Comparison of ENCODE assay signal across 11 cellular contexts in genomic region chr1:101241485-101242225, GRCh38. TPM values are rescaled to one million over a fixed set of nuclear protein-coding genes. Genes with fewer than 3 reads are reported as not detected.
DNase-seq lines count a peak whose midpoint lies in the region; ATAC-seq, FAIRE-seq and TF ChIP-seq lines count a peak whose summit lies in the region.
"Had no signal": no experiment of that assay in that cellular context is flagged by ENCODE, and none has a peak within 500 bp of the region (broad histone marks: within the 10 kb centered on the region; RNA-seq: fewer than 3 reads in every experiment).

No MANE protein-coding gene starts in this region.

- no peaks in the 10 kb centered on the region for H3K27me3 ChIP-seq in CD4-positive, alpha-beta T cell (ENCODE audit: control insufficient read depth, insufficient read depth, low read length)
- H3K27me3 ChIP-seq in colonic mucosa (peaks cover 16% of the 10 kb centered on the region), mammary epithelial cell (ENCODE audit: insufficient read depth, low read length) (no peaks in the 10 kb centered on the region)

- intact Hi-C loops in CD4-positive, alpha-beta T cell (cut with DNase I, micrococcal nuclease), result loop anchor here in 1 of 2 experiments (2.0 kb wide), 1 partner anchor 19 kb away; no protein-coding TSS in a partner anchor
- intact Hi-C loops in colonic mucosa (cut with DNase I), result loop anchor here (2.0 to 5.0 kb wide), 2 partner anchors 45 to 314 kb away; no protein-coding TSS in a partner anchor
- intact Hi-C loops in mammary epithelial cell (cut with micrococcal nuclease), result no loop called here

- H3K36me3 ChIP-seq in colonic mucosa, result no peaks in the 10 kb centered on the region
- peaks cover 3% of the 10 kb centered on the region for H3K36me3 ChIP-seq in mammary epithelial cell (ENCODE audit: insufficient read depth, low read length)
- H3K36me3 ChIP-seq: neural progenitor cell had no signal

- H3K4me1 ChIP-seq in colonic mucosa (no peaks in the 10 kb centered on the region), mammary epithelial cell (ENCODE audit: insufficient read depth, low read length) (no peaks in the 10 kb centered on the region)

- no peaks in the 10 kb centered on the region for H3K9me3 ChIP-seq in CD4-positive, alpha-beta T cell (ENCODE audit: control insufficient read depth, low read length)
- H3K9me3 ChIP-seq in colonic mucosa (no peaks in the 10 kb centered on the region), mammary epithelial cell (replicated peaks; ENCODE audit: insufficient read depth, low read length) (no peaks in the 10 kb centered on the region)

- H3K4me3 ChIP-seq in colonic mucosa (no peak overlapping the region), mammary epithelial cell (replicated peaks in 1 of 3; ENCODE audit: insufficient read depth in 1 of 3, low read depth in 2 of 3, low read length in 3 of 3) (no peak overlapping the region)
- H3K4me3 ChIP-seq: neural progenitor cell had no signal

- no TSS peak for BruUV-seq in mammary epithelial cell (replicated peaks; lab: Mats Ljungman, UMichigan)

- no peak overlapping the region for H3K4me2 ChIP-seq in mammary epithelial cell (ENCODE audit: insufficient read depth, low read depth, low read length)
- H3K4me2 ChIP-seq: neural progenitor cell had no signal

- H3K9me3 Mint-ChIP-seq in CD4-positive, alpha-beta T cell, result no peaks in the 10 kb centered on the region
- H3K9me3 Mint-ChIP-seq: neural progenitor cell had no signal

- H3K4me1 Mint-ChIP-seq in CD4-positive, alpha-beta T cell (ENCODE audit: low read depth), result peaks cover 80% of the 10 kb centered on the region

- no peak overlapping the region for H2AFZ ChIP-seq in mammary epithelial cell (ENCODE audit: low read depth, low read length)
- H2AFZ ChIP-seq: neural progenitor cell had no signal

- dilution Hi-C loops in mammary epithelial cell (cut with HindIII; ENCODE audit: low sequenced_read_pairs), result no loop called here

- H3K27me3 Mint-ChIP-seq in CD4-positive, alpha-beta T cell, result no peaks in the 10 kb centered on the region

- in situ Hi-C loops in mammary epithelial cell (cut with MboI; ENCODE audit: low sequenced_read_pairs in 2 of 2), result no loop called here

- H3K4me3 Mint-ChIP-seq in CD4-positive, alpha-beta T cell, result peak overlapping the region; percentile 31
- H3K4me3 Mint-ChIP-seq: neural progenitor cell had no signal

- H3K27ac Mint-ChIP-seq in CD4-positive, alpha-beta T cell, result peak overlapping the region; percentile 97
- H3K27ac Mint-ChIP-seq: neural progenitor cell had no signal

- no peaks in the 10 kb centered on the region for H4K20me1 ChIP-seq in mammary epithelial cell (ENCODE audit: insufficient read depth, low read length)

- FAIRE-seq in urothelium cell line (lab: Jason Lieb, UNC), result no peak
- FAIRE-seq: D721Med had no signal

- ATAC-seq in CD4-positive, alpha-beta T cell (ENCODE audit: poor library complexity), result no peak
- ATAC-seq in GM18870 (IDR thresholded peaks at IDR 0.05; ENCODE audit: unreplicated experiment), result peak; percentile 47
- peak; percentile 32 for ATAC-seq in HG03139 (IDR thresholded peaks at IDR 0.05; ENCODE audit: unreplicated experiment)

- H3K27ac ChIP-seq in CD4-positive, alpha-beta T cell (ENCODE audit: low read depth, low read length), result no peak overlapping the region
- H3K27ac ChIP-seq in colonic mucosa (no peak overlapping the region), mammary epithelial cell (ENCODE audit: insufficient read depth, low read depth, low read length) (no peak overlapping the region)
- H3K27ac ChIP-seq: neural progenitor cell had no signal

- CTCF ChIA-PET in CD4-positive, alpha-beta T cell (lab: Charles Lee), result interaction anchor here (0.9 to 4.4 kb wide), 3 partner anchors 10 to 105 kb away, joined by 3 to 20 read pairs (median 7); no protein-coding TSS in a partner anchor
- CTCF ChIA-PET in mammary epithelial cell (lab: Charles Lee; ENCODE audit: low non-redundant PET), result no interaction called here

- TF ChIP-seq CTCF in CD4-positive, alpha-beta T cell (IDR thresholded peaks at IDR 0.05), result no peak
- TF ChIP-seq CTCF in colonic mucosa (IDR thresholded peaks at IDR 0.05) (no peak), mammary epithelial cell (conservative IDR thresholded peaks at IDR 0.05 in 1 of 2, IDR thresholded peaks at IDR 0.05 in 1 of 2; ENCODE audit: extremely low read depth in 1 of 2, insufficient read depth in 1 of 2, low read depth in 1 of 2, low read length in 2 of 2) (no peak)

- POLR2A ChIA-PET in CD4-positive, alpha-beta T cell (lab: Charles Lee), result interaction anchor here (0.8 to 7.7 kb wide), 10 partner anchors 10 to 313 kb away, joined by 3 to 90 read pairs (median 12); no protein-coding TSS in a partner anchor

- peaks cover 30% of the 10 kb centered on the region for H3K79me2 ChIP-seq in mammary epithelial cell (ENCODE audit: insufficient read depth, low read length)

- H3K9ac ChIP-seq in colonic mucosa (ENCODE audit: low read depth in 2 of 2, low read length in 2 of 2) (no peak overlapping the region), mammary epithelial cell (ENCODE audit: insufficient read depth, low read length) (no peak overlapping the region)
- H3K9ac ChIP-seq: neural progenitor cell had no signal

- peaks cover 80% of the 10 kb centered on the region for H3K36me3 Mint-ChIP-seq in CD4-positive, alpha-beta T cell (ENCODE audit: low read depth)

- DNase-seq in CD4-positive, alpha-beta T cell, result no peak
- peak; percentile 56 for DNase-seq in dermis blood vessel endothelial cell
- DNase-seq in colonic mucosa, result no peak
- DNase-seq in urothelium cell line (ENCODE audit: low spot score), result no peak
- DNase-seq in NCI-H226, result no peak
- no peak for DNase-seq in mammary epithelial cell
- DNase-seq: NCI-H748 treated with DMSO at 0.1 percent for 48 hours had no signal

RNA-seq across cellular contexts. Expression of gene S1PR1, which starts 4.8 kb away (rescaled TPM):
- total RNA-seq in CD4-positive, alpha-beta T cell, result 100 to 1,000 TPM; 397 to 414 TPM
- total RNA-seq in dermis blood vessel endothelial cell, result 311 and 394 TPM in 2 replicates
- total RNA-seq in colonic mucosa, result 10 to 100 TPM in 1 of 2 donors, 1 to 10 TPM in 1; 4.4 to 10.7 TPM
- total RNA-seq in mammary epithelial cell, result 1 to 10 TPM; 3.7 to 4.2 TPM
- polyA plus RNA-seq in mammary epithelial cell, result 11.5 TPM
- 16.4 TPM for polyA minus RNA-seq in mammary epithelial cell

Comparison
In these comparisons a context has a peak if more than half of its experiments do, and no peak if none do; other contexts are left out.
1. RNA of gene S1PR1, which starts 4.8 kb away (total RNA-seq): 397 to 414 TPM in CD4-positive, alpha-beta T cell and 311 to 394 TPM in dermis blood vessel endothelial cell; 4.4 to 10.7 TPM in colonic mucosa and 3.7 to 4.2 TPM in mammary epithelial cell; every median in the first group is over 10 times any median in the second.